ENCODE assay signal across 14 cellular contexts in the genomic region with DNA sequence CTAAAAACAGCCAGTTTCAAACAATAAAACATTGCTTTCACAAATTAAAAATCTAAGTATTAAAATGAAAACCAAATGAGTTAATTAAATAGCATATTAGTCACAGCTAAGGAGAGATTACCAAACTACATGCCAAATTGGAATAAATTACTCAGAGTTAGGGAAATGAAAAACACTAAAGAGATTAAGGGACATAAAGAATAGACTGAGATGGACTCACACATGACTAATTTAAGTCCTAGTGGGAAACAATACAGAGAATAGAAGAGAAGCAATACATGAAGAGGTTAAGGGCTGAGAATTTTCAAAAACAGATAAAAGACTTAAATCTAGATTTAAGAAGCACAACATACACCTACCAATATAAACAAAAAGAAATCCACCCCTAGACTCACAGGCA.
"Had no signal": no experiment of that assay in that cellular context is flagged by ENCODE, and none has a peak within 500 bp of the region (broad histone marks: within the 10 kb centered on the region; RNA-seq: fewer than 3 reads in every experiment).

No MANE protein-coding gene starts in this region.

- H3K27me3 Mint-ChIP-seq: activated naive CD8-positive, alpha-beta T cell treated with anti-CD3 and anti-CD28 coated beads, Interleukin-2, amount 10 ng/mL, durations not matched to agents 7 days and 5 days; naive thymus-derived CD4-positive, alpha-beta T cell had no signal

- ATAC-seq: left cardiac atrium; lower lobe of right lung; naive thymus-derived CD4-positive, alpha-beta T cell; psoas muscle had no signal

- DNase-seq: activated CD4-positive, alpha-beta T cell treated with anti-CD3 and anti-CD28 coated beads for 4 hours; activated naive CD8-positive, alpha-beta T cell treated with anti-CD3 and anti-CD28 coated beads, Interleukin-2, amount 10 ng/mL, durations not matched to agents 7 days and 5 days; aorta; dermis blood vessel endothelial cell; erythroblast; hippocampal formation; left cardiac atrium; lower lobe of right lung; naive thymus-derived CD4-positive, alpha-beta T cell; occipital lobe; psoas muscle; SHP77 treated with DMSO at 0.1 percent for 48 hours; sigmoid colon had no signal

- H3K4me3 Mint-ChIP-seq: activated naive CD8-positive, alpha-beta T cell treated with anti-CD3 and anti-CD28 coated beads, Interleukin-2, amount 10 ng/mL, durations not matched to agents 7 days and 5 days; activated T-helper 1 cell treated with anti-CD3 and anti-CD28 coated beads, Interleukin-12 subunit alpha, Interleukin-12 subunit beta, Interleukin-2, Interleukin-4 antibody, amounts not matched to agents 30 ng/mL and 10 ng/mL and 1 ng/mL, durations not matched to agents 14 hours and 24 hours and 36 hours had no signal

- H3K27ac Mint-ChIP-seq: activated naive CD8-positive, alpha-beta T cell treated with anti-CD3 and anti-CD28 coated beads, Interleukin-2, amount 10 ng/mL, durations not matched to agents 7 days and 5 days; activated T-helper 1 cell treated with anti-CD3 and anti-CD28 coated beads, Interleukin-12 subunit alpha, Interleukin-12 subunit beta, Interleukin-2, Interleukin-4 antibody, amounts not matched to agents 30 ng/mL and 10 ng/mL and 1 ng/mL, durations not matched to agents 14 hours and 24 hours and 36 hours; naive thymus-derived CD4-positive, alpha-beta T cell had no signal
